Comparison of ENCODE assay signal across 20 cellular contexts in the genomic region with DNA sequence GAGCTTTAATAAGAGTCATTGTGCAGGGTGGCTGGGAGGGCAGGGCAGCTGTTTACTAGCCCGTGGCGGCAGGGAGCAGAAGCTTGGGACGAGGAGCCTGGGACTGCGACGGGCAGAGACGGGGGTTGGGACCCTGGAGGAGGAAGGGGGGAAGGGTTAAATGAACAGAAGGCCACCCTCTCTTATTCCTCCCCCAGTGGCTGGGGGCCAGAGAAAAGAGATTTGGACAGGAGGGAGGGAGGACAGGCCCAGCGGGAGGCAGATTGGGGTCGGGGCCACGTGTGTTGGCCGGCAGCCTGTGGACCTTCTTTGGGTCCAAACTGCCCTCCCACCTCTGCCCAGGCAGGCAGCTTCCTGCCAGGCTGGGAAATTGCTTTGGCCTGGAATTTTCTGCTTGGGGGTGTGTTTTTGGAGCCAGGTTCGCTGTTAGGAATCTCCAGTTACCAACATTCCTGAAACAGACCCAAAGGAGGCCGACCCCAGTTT. TPM values are rescaled to one million over a fixed set of nuclear protein-coding genes. Genes with fewer than 3 reads are reported as not detected.
DNase-seq lines count a peak whose midpoint lies in the region; ATAC-seq and TF ChIP-seq lines count a peak whose summit lies in the region.
"Had no signal": no experiment of that assay in that cellular context is flagged by ENCODE, and none has a peak within 500 bp of the region (broad histone marks: within the 10 kb centered on the region; RNA-seq: fewer than 3 reads in every experiment).

No MANE protein-coding gene starts in this region.

- DNase-seq in SK-N-SH (no peak), hepatocyte (ENCODE audit: low spot score) (peak; percentile 13), osteoblast (ENCODE audit: insufficient read length, low spot score, missing footprints) (no peak), aorta (peak in 1 of 2 donors; percentile 59), glomerular visceral epithelial cell (ENCODE audit: extremely low spot score) (no peak), putamen (ENCODE audit: low spot score) (no peak)
- DNase-seq in effector memory CD4-positive, alpha-beta T cell, result no peak
- DNase-seq: 8988T; activated naive CD4-positive, alpha-beta T cell treated with Interleukin-2 at 50 U/mL for 16 hours; activated T-cell treated with anti-CD3 and anti-CD28 coated beads for 4 hours; dermis blood vessel endothelial cell; heart left ventricle; Kasumi-1; NCI-H1417; NCI-H2171 treated with DMSO at 0.1 percent for 48 hours; NCI-H82; testis had no signal

- no peak overlapping the region for H3K4me2 ChIP-seq in SK-N-SH
- no peak overlapping the region for H3K4me2 ChIP-seq in hepatocyte
- H3K4me2 ChIP-seq in osteoblast (ENCODE audit: insufficient read depth, low read length), result no peak overlapping the region
- H3K4me2 ChIP-seq: BLaER1 treated with 17β-estradiol and CSF1 and Interleukin-3, amounts not matched to agents 10 nM and 100 nM; smooth muscle cell had no signal

- WGBS in SK-N-SH (ENCODE audit: low lambda C conversion rate), result 84% methylated on average over 8 of the region's 12 CpGs
- 54% methylated on average over 12 of the region's 12 CpGs for WGBS in hepatocyte (ENCODE audit: low lambda C conversion rate, missing lambda C conversion rate)
- 3 to 7% methylated on average over 10 to 12 of the region's 12 CpGs for WGBS in aorta, 2 donors

- ATAC-seq in SK-N-SH treated with all-trans-retinoic acid at 6 μM for 48 hours (peak; percentile 24; the same call in 1 of the 3 replicates), aorta (ENCODE audit: low FRiP score) (peak; percentile 53)

- no peak for TF ChIP-seq EP300 in SK-N-SH (IDR thresholded peaks at IDR 0.05; ENCODE audit: borderline replicate concordance in 1 of 2, low read depth in 1 of 2, low read length in 1 of 2)

- no peak for TF ChIP-seq CTCF in SK-N-SH (IDR thresholded peaks at IDR 0.05)
- no peak for TF ChIP-seq CTCF in hepatocyte (IDR thresholded peaks at IDR 0.05; ENCODE audit: poor library complexity)
- no peak for TF ChIP-seq CTCF in osteoblast (IDR thresholded peaks at IDR 0.05; ENCODE audit: extremely low read depth, low read depth, low read length)

- H3K79me2 ChIP-seq in SK-N-SH (ENCODE audit: insufficient read depth) (no peaks in the 10 kb centered on the region), hepatocyte (no peaks in the 10 kb centered on the region), osteoblast (ENCODE audit: insufficient read depth, low read length) (no peaks in the 10 kb centered on the region)

- no peaks in the 10 kb centered on the region for H3F3A ChIP-seq in SK-N-SH (replicated peaks; ENCODE audit: insufficient read depth)

- no peaks in the 10 kb centered on the region for H3K9me2 ChIP-seq in SK-N-SH
- H3K9me2 ChIP-seq in hepatocyte (replicated peaks; ENCODE audit: insufficient read depth), result no peaks in the 10 kb centered on the region

- no peaks in the 10 kb centered on the region for H3K36me3 ChIP-seq in SK-N-SH (replicated peaks in 1 of 2; ENCODE audit: control insufficient read depth in 1 of 2, insufficient read depth in 2 of 2, low read length in 1 of 2)
- no peaks in the 10 kb centered on the region for H3K36me3 ChIP-seq in hepatocyte (replicated peaks; ENCODE audit: insufficient read depth, low read depth)
- H3K36me3 ChIP-seq in osteoblast (ENCODE audit: insufficient read depth, low read length), result no peaks in the 10 kb centered on the region
- no peaks in the 10 kb centered on the region for H3K36me3 ChIP-seq in aorta (ENCODE audit: control insufficient read depth in 1 of 2, insufficient read depth in 2 of 2, low read length in 1 of 2)
- no peaks in the 10 kb centered on the region for H3K36me3 ChIP-seq in effector memory CD4-positive, alpha-beta T cell (ENCODE audit: control insufficient read depth, insufficient read depth, low read length)
- H3K36me3 ChIP-seq: BLaER1 treated with 17β-estradiol and CSF1 and Interleukin-3, amounts not matched to agents 10 nM and 100 nM; heart left ventricle had no signal

- TF ChIP-seq RAD21 in SK-N-SH (IDR thresholded peaks at IDR 0.05; ENCODE audit: low read length), result no peak

- H2AFZ ChIP-seq in SK-N-SH (ENCODE audit: low read depth), result no peak overlapping the region
- no peak overlapping the region for H2AFZ ChIP-seq in hepatocyte
- H2AFZ ChIP-seq in osteoblast (ENCODE audit: low read length), result peak overlapping the region; percentile 0

- POLR2A ChIA-PET in SK-N-SH (lab: Yijun Ruan, JAX), result no interaction called here

- H3K9me3 ChIP-seq in SK-N-SH, result no peaks in the 10 kb centered on the region
- no peaks in the 10 kb centered on the region for H3K9me3 ChIP-seq in hepatocyte (ENCODE audit: low read depth)
- H3K9me3 ChIP-seq in osteoblast (ENCODE audit: low read depth, low read length), result no peaks in the 10 kb centered on the region
- H3K9me3 ChIP-seq in aorta (ENCODE audit: control insufficient read depth, low read length), result no peaks in the 10 kb centered on the region
- H3K9me3 ChIP-seq in effector memory CD4-positive, alpha-beta T cell (ENCODE audit: control insufficient read depth, low read length), result no peaks in the 10 kb centered on the region
- H3K9me3 ChIP-seq: BLaER1 treated with 17β-estradiol and CSF1 and Interleukin-3, amounts not matched to agents 10 nM and 100 nM; heart left ventricle; testis had no signal

- H4K20me1 ChIP-seq in SK-N-SH (ENCODE audit: insufficient read depth) (no peaks in the 10 kb centered on the region), hepatocyte (ENCODE audit: insufficient read depth, poor library complexity, severe bottlenecking) (no peaks in the 10 kb centered on the region), osteoblast (ENCODE audit: insufficient read depth, low read length) (no peaks in the 10 kb centered on the region)
- H4K20me1 ChIP-seq: BLaER1 treated with 17β-estradiol and CSF1 and Interleukin-3, amounts not matched to agents 10 nM and 100 nM had no signal

- no peaks in the 10 kb centered on the region for H3K27me3 ChIP-seq in SK-N-SH (ENCODE audit: insufficient read depth)
- no peaks in the 10 kb centered on the region for H3K27me3 ChIP-seq in hepatocyte
- H3K27me3 ChIP-seq in osteoblast (ENCODE audit: insufficient read depth, low read length), result no peaks in the 10 kb centered on the region
- H3K27me3 ChIP-seq in aorta (ENCODE audit: control insufficient read depth in 1 of 2, insufficient read depth in 2 of 2, low read length in 1 of 2), result no peaks in the 10 kb centered on the region
- no peaks in the 10 kb centered on the region for H3K27me3 ChIP-seq in effector memory CD4-positive, alpha-beta T cell (replicated peaks; ENCODE audit: control insufficient read depth, insufficient read depth, low read length, poor library complexity, severe bottlenecking)
- H3K27me3 ChIP-seq: BLaER1 treated with 17β-estradiol and CSF1 and Interleukin-3, amounts not matched to agents 10 nM and 100 nM; heart left ventricle; testis had no signal

- H3K4me3 ChIP-seq in SK-N-SH (ENCODE audit: low read depth in 2 of 2, low read length in 1 of 2) (no peak overlapping the region), hepatocyte (no peak overlapping the region), osteoblast (ENCODE audit: insufficient read depth, low read length) (no peak overlapping the region), aorta (ENCODE audit: low read length in 2 of 2) (no peak overlapping the region)
- no peak overlapping the region for H3K4me3 ChIP-seq in effector memory CD4-positive, alpha-beta T cell (ENCODE audit: insufficient read depth, low read depth, low read length, poor library complexity, severe bottlenecking)
- H3K4me3 ChIP-seq: BLaER1 treated with 17β-estradiol and CSF1 and Interleukin-3, amounts not matched to agents 10 nM and 100 nM; heart left ventricle; smooth muscle cell; testis had no signal

- H3K4me1 ChIP-seq in SK-N-SH (ENCODE audit: control insufficient read depth in 1 of 2, insufficient read depth in 2 of 2, low read depth in 1 of 2, low read length in 1 of 2) (peaks cover 0 to 7% of the 10 kb centered on the region in 2 experiments; a peak in 1 of 4 replicates), hepatocyte (ENCODE audit: insufficient read depth) (peaks cover 3% of the 10 kb centered on the region), osteoblast (ENCODE audit: insufficient read depth, low read length) (no peaks in the 10 kb centered on the region), aorta (ENCODE audit: control insufficient read depth in 1 of 2, insufficient read depth in 2 of 2, low read length in 2 of 2) (no peaks in the 10 kb centered on the region)
- no peaks in the 10 kb centered on the region for H3K4me1 ChIP-seq in effector memory CD4-positive, alpha-beta T cell (ENCODE audit: control insufficient read depth, insufficient read depth, low read length, poor library complexity, severe bottlenecking)

- H3K9ac ChIP-seq in SK-N-SH, result no peak overlapping the region
- H3K9ac ChIP-seq: BLaER1 treated with 17β-estradiol and CSF1 and Interleukin-3, amounts not matched to agents 10 nM and 100 nM had no signal

- H3K27ac ChIP-seq in SK-N-SH (ENCODE audit: low read depth in 2 of 2, low read length in 1 of 2) (no peak overlapping the region), hepatocyte (no peak overlapping the region), osteoblast (ENCODE audit: low read depth, low read length) (no peak overlapping the region), aorta (ENCODE audit: low read depth in 1 of 2, low read length in 2 of 2) (no peak overlapping the region)
- no peak overlapping the region for H3K27ac ChIP-seq in effector memory CD4-positive, alpha-beta T cell (ENCODE audit: insufficient read depth, low read length, poor library complexity, severe bottlenecking)
- H3K27ac ChIP-seq: BLaER1 treated with 17β-estradiol and CSF1 and Interleukin-3, amounts not matched to agents 10 nM and 100 nM; heart left ventricle had no signal

- CTCF ChIA-PET in SK-N-SH (lab: Yijun Ruan, JAX), result interaction anchor here (0.9 to 1.3 kb wide), 3 partner anchors 14 to 179 kb away, joined by 3 to 6 read pairs (median 3); no protein-coding TSS in a partner anchor

- intact Hi-C loops in aorta (cut with DNase I), result no loop called here

TF ChIP-seq in SK-N-SH treated with all-trans-retinoic acid at 6 μM for 48 hours, 23 proteins besides CTCF, POLR2A, EP300 and RAD21 (continues in another document):
- TF ChIP-seq RARB (CRISPR knock-in tag; IDR thresholded peaks at IDR 0.05) (no peak), TCF4 (CRISPR knock-in tag; IDR thresholded peaks at IDR 0.05; ENCODE audit: borderline replicate concordance) (no peak), SNAI2 (CRISPR knock-in tag; IDR thresholded peaks at IDR 0.05) (no peak)

TF ChIP-seq in SK-N-SH, 30 proteins besides CTCF, POLR2A, EP300 and RAD21:
- TF ChIP-seq FOXM1 (IDR thresholded peaks at IDR 0.05; ENCODE audit: low read depth) (no peak), RFX5 (IDR thresholded peaks at IDR 0.05; ENCODE audit: low read length) (no peak)

RNA-seq across cellular contexts. Expression of a gene that starts 50.2 kb away (rescaled TPM):
- polyA plus RNA-seq in SK-N-SH (2012; rRNA removed) (0.21 and 1.1 TPM in 2 replicates), hepatocyte (0.79 and 2.1 TPM in 2 replicates), aorta (10 to 100 TPM; 40.2 to 58.8 TPM)
- 0.09 and 0.17 TPM in 2 replicates for polyA plus RNA-seq in SK-N-SH (2012; cell fraction: cytosol; rRNA removed)
- 0.14 and 0.32 TPM in 2 replicates for polyA plus RNA-seq in SK-N-SH (2012; cell fraction: nucleus; rRNA removed)
- total RNA-seq in hepatocyte (1.3 and 2.7 TPM in 2 replicates), osteoblast (12.1 and 13.8 TPM in 2 replicates), aorta (100 to 1,000 TPM in 1 of 2 donors, 10 to 100 TPM in 1; 67.7 to 113 TPM)
